ENCODE assay signal across 19 cellular contexts in the genomic region with DNA sequence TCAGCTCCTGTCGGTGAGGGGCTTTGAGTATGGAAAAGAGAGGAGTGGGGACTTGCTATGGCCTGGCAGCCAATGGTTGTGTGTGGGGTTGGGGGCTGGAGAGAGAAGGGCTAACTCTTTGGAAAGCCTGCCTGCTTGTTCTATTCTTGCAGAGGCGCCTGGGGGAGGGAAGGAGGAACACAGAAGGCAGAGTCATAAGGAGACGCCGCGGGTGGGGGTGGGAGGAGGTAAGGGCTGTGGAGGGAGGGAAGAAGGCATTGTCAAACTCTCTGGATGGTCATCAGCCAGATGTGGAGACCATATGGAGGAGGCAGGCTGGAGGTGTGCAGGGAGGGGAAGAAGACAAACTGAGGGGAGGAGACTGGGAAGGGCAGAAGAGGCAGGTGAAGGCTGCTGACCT.
"Had no signal": no experiment of that assay in that cellular context is flagged by ENCODE, and none has a peak within 500 bp of the region (broad histone marks: within the 10 kb centered on the region; RNA-seq: fewer than 3 reads in every experiment).

No MANE protein-coding gene starts in this region.

- H2AFZ ChIP-seq: neural progenitor cell, parathyroid adenoma had no signal

- H3K9ac ChIP-seq: neural progenitor cell, parathyroid adenoma had no signal

- ATAC-seq: activated CD4-positive, alpha-beta T cell treated with anti-CD3 and anti-CD28 coated beads for 36 hours; activated CD8-positive, alpha-beta T cell treated with anti-CD3 and anti-CD28 coated beads, Interleukin-2, amount 10 ng/mL, durations not matched to agents 7 days and 5 days; gastroesophageal sphincter; lower lobe of right lung; stimulated activated naive CD8-positive, alpha-beta T cell treated with anti-CD3 and anti-CD28 coated beads, Interleukin-15, amount 100 ng/mL, for 72 hours had no signal

- DNase-seq: activated CD4-positive, alpha-beta T cell treated with anti-CD3 and anti-CD28 coated beads for 36 hours; activated CD8-positive, alpha-beta T cell treated with anti-CD3 and anti-CD28 coated beads, Interleukin-2, amount 10 ng/mL, durations not matched to agents 7 days and 5 days; activated naive CD4-positive, alpha-beta T cell treated with Interleukin-2 at 50 U/mL for 16 hours; effector memory CD4-positive, alpha-beta T cell; hippocampal formation; kidney glomerular epithelial cell; lower lobe of right lung; stimulated activated CD4-positive, alpha-beta T cell treated with anti-CD3 and anti-CD28 coated beads, Interleukin-4, amount 100 ng/mL, for 1 hour; stimulated activated naive CD8-positive, alpha-beta T cell treated with anti-CD3 and anti-CD28 coated beads, Interleukin-15, amount 100 ng/mL, for 72 hours; T1000; uterus had no signal

- H3K27ac ChIP-seq: cardiac muscle cell, coronary artery, epithelial cell of prostate, lower lobe of right lung, neural progenitor cell, parathyroid adenoma, thoracic aorta, uterus, VCaP had no signal

- H3K4me2 ChIP-seq: neural progenitor cell had no signal

- H3K27me3 ChIP-seq: cardiac muscle cell, gastroesophageal sphincter, neural progenitor cell, uterus had no signal

- H3K4me1 ChIP-seq: parathyroid adenoma had no signal

- H3K9me3 ChIP-seq: gastroesophageal sphincter, lower lobe of right lung, thoracic aorta, uterus had no signal

- H3K4me3 ChIP-seq: cardiac muscle cell, coronary artery, gastroesophageal sphincter, lower lobe of right lung, neural progenitor cell, thoracic aorta, uterus had no signal

- H3K36me3 ChIP-seq: cardiac muscle cell, neural progenitor cell, thoracic aorta, uterus had no signal

- H3K79me2 ChIP-seq: parathyroid adenoma had no signal
